Comparison of ENCODE assay signal across 16 cellular contexts in genomic region chr1:94323311-94324167, GRCh38.
DNase-seq lines count a peak whose midpoint lies in the region; ATAC-seq, FAIRE-seq and TF ChIP-seq lines count a peak whose summit lies in the region.
"Had no signal": no experiment of that assay in that cellular context is flagged by ENCODE, and none has a peak within 500 bp of the region (broad histone marks: within the 10 kb centered on the region; RNA-seq: fewer than 3 reads in every experiment).

No MANE protein-coding gene starts in this region.

- no peaks in the 10 kb centered on the region for H3K4me1 Mint-ChIP-seq in CD8-positive, alpha-beta memory T cell
- H3K4me1 Mint-ChIP-seq: activated CD4-positive, alpha-beta T cell treated with anti-CD3 and anti-CD28 coated beads, Interleukin-2, amount 10 ng/mL, durations not matched to agents 24 days and 14 days; activated naive CD4-positive, alpha-beta T cell treated with anti-CD3 and anti-CD28 coated beads, Interleukin-2, amount 10 ng/mL, durations not matched to agents 7 days and 5 days; naive B cell had no signal

- H3K4me2 ChIP-seq in skeletal muscle satellite cell (ENCODE audit: low read length): peak overlapping the region; percentile 75

- H3K4me3 ChIP-seq in skeletal muscle satellite cell (ENCODE audit: low read length) (no peak overlapping the region), ovary (no peak overlapping the region)
- no peak overlapping the region for H3K4me3 ChIP-seq in CD8-positive, alpha-beta memory T cell (ENCODE audit: low read length)
- H3K4me3 ChIP-seq: esophagus muscularis mucosa, SJCRH30 had no signal

- no peaks in the 10 kb centered on the region for H3K9me3 Mint-ChIP-seq in CD8-positive, alpha-beta memory T cell
- H3K9me3 Mint-ChIP-seq: activated CD4-positive, alpha-beta T cell treated with anti-CD3 and anti-CD28 coated beads, Interleukin-2, amount 10 ng/mL, durations not matched to agents 24 days and 14 days; activated naive CD4-positive, alpha-beta T cell treated with anti-CD3 and anti-CD28 coated beads, Interleukin-2, amount 10 ng/mL, durations not matched to agents 7 days and 5 days; naive B cell had no signal

- H3K27me3 Mint-ChIP-seq in CD8-positive, alpha-beta memory T cell: peaks cover 17 to 41% of the 10 kb centered on the region in 2 donors

- no peak for FAIRE-seq in RCC 7860 (lab: Jason Lieb, UNC)

- ATAC-seq in HG03378 (IDR thresholded peaks at IDR 0.05; ENCODE audit: unreplicated experiment): no peak

- no peaks in the 10 kb centered on the region for H3K36me3 Mint-ChIP-seq in CD8-positive, alpha-beta memory T cell
- H3K36me3 Mint-ChIP-seq: activated naive CD4-positive, alpha-beta T cell treated with anti-CD3 and anti-CD28 coated beads, Interleukin-2, amount 10 ng/mL, durations not matched to agents 7 days and 5 days; naive B cell had no signal

- CTCF ChIA-PET in CD8-positive, alpha-beta memory T cell (lab: Charles Lee): no interaction called here

- TF ChIP-seq POLR2A in ovary (IDR thresholded peaks at IDR 0.05): no peak

- intact Hi-C loops in ovary (cut with DNase I): loop anchor here in 1 of 4 donors (10.0 kb wide), 1 partner anchor 79 kb away; no protein-coding TSS in a partner anchor

- H3K9me3 ChIP-seq in skeletal muscle satellite cell (replicated peaks; ENCODE audit: low read length): no peaks in the 10 kb centered on the region
- H3K9me3 ChIP-seq in CD8-positive, alpha-beta memory T cell (ENCODE audit: low read length): no peaks in the 10 kb centered on the region
- H3K9me3 ChIP-seq in ovary: no peaks in the 10 kb centered on the region
- H3K9me3 ChIP-seq: esophagus muscularis mucosa, SJCRH30 had no signal

- WGBS in ovary, 3 donors: 90 to 91% (median 90%) methylated on average over 7 of the region's 7 CpGs

- H3K36me3 ChIP-seq in skeletal muscle satellite cell (ENCODE audit: insufficient read depth, low read length): no peaks in the 10 kb centered on the region
- no peaks in the 10 kb centered on the region for H3K36me3 ChIP-seq in CD8-positive, alpha-beta memory T cell (ENCODE audit: insufficient read depth, low read length)
- no peaks in the 10 kb centered on the region for H3K36me3 ChIP-seq in ovary
- H3K36me3 ChIP-seq: esophagus muscularis mucosa, SJCRH30 had no signal

- H3K4me1 ChIP-seq in skeletal muscle satellite cell (ENCODE audit: control insufficient read depth, insufficient read depth, low read length): peaks cover 65% of the 10 kb centered on the region
- H3K4me1 ChIP-seq in CD8-positive, alpha-beta memory T cell (ENCODE audit: insufficient read depth, low read length): no peaks in the 10 kb centered on the region
- peaks cover 5% of the 10 kb centered on the region for H3K4me1 ChIP-seq in ovary (ENCODE audit: insufficient read depth)

- no peak overlapping the region for H3K4me3 Mint-ChIP-seq in CD8-positive, alpha-beta memory T cell
- H3K4me3 Mint-ChIP-seq: activated CD4-positive, alpha-beta T cell treated with anti-CD3 and anti-CD28 coated beads, Interleukin-2, amount 10 ng/mL, durations not matched to agents 24 days and 14 days; activated naive CD4-positive, alpha-beta T cell treated with anti-CD3 and anti-CD28 coated beads, Interleukin-2, amount 10 ng/mL, durations not matched to agents 7 days and 5 days; naive B cell had no signal

- TF ChIP-seq CTCF in ovary (IDR thresholded peaks at IDR 0.05): no peak

- H3K27ac ChIP-seq in CD8-positive, alpha-beta memory T cell (ENCODE audit: low read depth, low read length): no peak overlapping the region
- no peak overlapping the region for H3K27ac ChIP-seq in ovary
- H3K27ac ChIP-seq: SJCRH30 had no signal

- TF ChIP-seq EP300 in ovary (IDR thresholded peaks at IDR 0.05): no peak

- POLR2A ChIA-PET in CD8-positive, alpha-beta memory T cell (lab: Charles Lee): no interaction called here

- DNase-seq in Daoy (ENCODE audit: low read depth) (peak; percentile 57), RCC 7860 (ENCODE audit: low spot score) (peak; percentile 42), iris pigment epithelial cell (ENCODE audit: low read depth) (peak; percentile 51), ovary (no peak), putamen (ENCODE audit: low spot score) (no peak)
- no peak for DNase-seq in CD8-positive, alpha-beta memory T cell
- DNase-seq: activated CD4-positive, alpha-beta T cell treated with anti-CD3 and anti-CD28 coated beads, Interleukin-2, amount 10 ng/mL, durations not matched to agents 24 days and 14 days; activated naive CD4-positive, alpha-beta T cell treated with anti-CD3 and anti-CD28 coated beads, Interleukin-2, amount 10 ng/mL, durations not matched to agents 7 days and 5 days; naive B cell; NCI-H146; NCI-H2227 treated with DMSO at 0.1 percent for 48 hours; SJCRH30; stimulated activated CD4-positive, alpha-beta T cell treated with anti-CD3 and anti-CD28 coated beads, Interleukin-2, amount 100 ng/mL, for 24 hours had no signal

- peak overlapping the region in 1 of 8 donors; percentile 34 for H3K27ac Mint-ChIP-seq in CD8-positive, alpha-beta memory T cell
- H3K27ac Mint-ChIP-seq: activated CD4-positive, alpha-beta T cell treated with anti-CD3 and anti-CD28 coated beads, Interleukin-2, amount 10 ng/mL, durations not matched to agents 24 days and 14 days; activated naive CD4-positive, alpha-beta T cell treated with anti-CD3 and anti-CD28 coated beads, Interleukin-2, amount 10 ng/mL, durations not matched to agents 7 days and 5 days; naive B cell had no signal

- peak overlapping the region; percentile 77 for H3K9ac ChIP-seq in skeletal muscle satellite cell (ENCODE audit: low read depth, low read length)

- H3K27me3 ChIP-seq in skeletal muscle satellite cell (ENCODE audit: control insufficient read depth, insufficient read depth, low read length) (no peaks in the 10 kb centered on the region), ovary (no peaks in the 10 kb centered on the region)
- H3K27me3 ChIP-seq in CD8-positive, alpha-beta memory T cell (ENCODE audit: insufficient read depth, low read length, poor library complexity, severe bottlenecking): no peaks in the 10 kb centered on the region
- H3K27me3 ChIP-seq: SJCRH30 had no signal

Comparison
In these comparisons a context has a peak if more than half of its experiments do, and no peak if none do; other contexts are left out.
1. DNase-seq: peak in Daoy (single experiment), RCC 7860 (single experiment) and iris pigment epithelial cell (single experiment); none in CD8-positive, alpha-beta memory T cell (0 of 5), ovary (0 of 5) and putamen (single experiment).